10 cellular contexts compared by ENCODE assay signal in the genomic region with DNA sequence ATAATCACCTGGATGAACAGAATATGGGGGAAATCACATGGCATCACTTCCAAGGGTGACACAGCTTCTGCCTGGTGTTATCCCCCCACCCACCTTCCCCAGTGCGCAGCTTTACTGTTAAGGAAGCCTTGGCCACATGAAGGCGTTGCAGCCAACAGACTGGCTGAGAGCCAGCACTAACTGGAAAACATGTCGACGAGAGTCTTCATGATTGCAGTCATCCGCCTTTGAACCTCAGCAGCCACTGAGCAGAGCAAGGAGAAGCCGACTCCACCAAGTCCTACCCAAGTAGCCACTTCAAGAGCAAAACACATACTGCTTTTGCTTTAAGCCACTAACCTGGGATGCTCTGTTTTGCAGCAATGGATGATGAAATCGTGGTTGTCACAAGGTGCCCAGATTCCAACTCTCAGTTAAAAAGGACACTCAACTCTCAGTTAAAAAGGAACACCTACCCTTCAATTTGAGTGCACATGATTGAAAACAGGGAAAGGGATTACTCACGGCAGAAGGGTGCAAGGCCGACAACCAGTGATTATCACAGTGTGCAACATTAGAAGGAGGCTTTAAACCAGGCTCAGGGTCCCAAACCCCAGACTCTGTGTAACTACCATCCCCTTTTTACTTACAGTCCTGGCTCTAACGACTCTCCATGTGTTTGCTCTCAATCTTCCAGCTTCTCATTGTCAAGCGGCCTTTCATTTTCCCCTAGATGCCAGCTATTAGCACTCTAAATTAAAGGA.
DNase-seq lines count a peak whose midpoint lies in the region; ATAC-seq and TF ChIP-seq lines count a peak whose summit lies in the region.
"Had no signal": no experiment of that assay in that cellular context is flagged by ENCODE, and none has a peak within 500 bp of the region (broad histone marks: within the 10 kb centered on the region; RNA-seq: fewer than 3 reads in every experiment).

No MANE protein-coding gene starts in this region.

- H3K36me3 ChIP-seq in lung (ENCODE audit: control insufficient read depth in 2 of 2, insufficient read depth in 2 of 2, low read length in 2 of 2): no peaks in the 10 kb centered on the region
- H3K36me3 ChIP-seq in gastroesophageal sphincter: peaks cover 0 to 7% of the 10 kb centered on the region in 2 donors

- H3K4me1 ChIP-seq in lung (ENCODE audit: control insufficient read depth in 2 of 2, insufficient read depth in 2 of 2, low read length in 2 of 2) (peaks cover 4 to 7% of the 10 kb centered on the region in 2 donors), gastroesophageal sphincter (peaks cover 0 to 26% (median 3%) of the 10 kb centered on the region in 3 donors)

- TF ChIP-seq EP300 in gastroesophageal sphincter (IDR thresholded peaks at IDR 0.05): no peak

- H3K4me3 Mint-ChIP-seq in T-helper 17 cell: peak overlapping the region; percentile 78

- H3K27me3 ChIP-seq in lung (ENCODE audit: control insufficient read depth, insufficient read depth) (no peaks in the 10 kb centered on the region), gastroesophageal sphincter (no peaks in the 10 kb centered on the region)

- peaks cover 2% of the 10 kb centered on the region for H3K36me3 Mint-ChIP-seq in T-helper 17 cell (ENCODE audit: low read depth)

- H3K27me3 Mint-ChIP-seq in T-helper 17 cell: no peaks in the 10 kb centered on the region

- ATAC-seq in T-helper 17 cell: peak; percentile 92
- peak; percentile 39 for ATAC-seq in lung (ENCODE audit: insufficient read depth, low FRiP score)
- ATAC-seq in GM18909 (IDR thresholded peaks at IDR 0.05; ENCODE audit: poor library complexity, unreplicated experiment): no peak
- no peak for ATAC-seq in gastroesophageal sphincter
- no peak for ATAC-seq in GM18861 (IDR thresholded peaks at IDR 0.05; ENCODE audit: unreplicated experiment)

- TF ChIP-seq CTCF in lung (IDR thresholded peaks at IDR 0.05; ENCODE audit: control extremely low read depth, extremely low read depth) (no peak), gastroesophageal sphincter (IDR thresholded peaks at IDR 0.05) (no peak)

- no peak overlapping the region for H3K27ac Mint-ChIP-seq in T-helper 17 cell

- 64 to 79% methylated on average over 11 of the region's 11 CpGs for WGBS in lung, 2 donors
- 75 to 79% methylated on average over 8 to 9 of the region's 11 CpGs for WGBS in gastroesophageal sphincter (ENCODE audit: low coverage in 1 of 2), 2 donors

- peaks cover 40% of the 10 kb centered on the region for H3K4me1 Mint-ChIP-seq in T-helper 17 cell

- DNase-seq in T-helper 17 cell (peak in 2 of 3 donors; percentile 45 to 57), lung (ENCODE audit: low spot score) (peak; percentile 34), foreskin melanocyte (no peak)
- peak; percentile 76 for DNase-seq in activated T-cell treated with anti-CD3 and anti-CD28 coated beads, Interleukin-2, amount 50 U/mL, for 1 hour
- DNase-seq in stimulated activated CD8-positive, alpha-beta memory T cell treated with anti-CD3 and anti-CD28 coated beads, Interleukin-7, amount 100 ng/mL, for 48 hours (ENCODE audit: extremely low read depth in 1 of 2, low read depth in 1 of 2): peak; percentile 23 to 67
- DNase-seq: NCI-H2029 treated with DMSO at 0.1 percent for 48 hours had no signal

- H3K27ac ChIP-seq in lung (ENCODE audit: low read depth in 1 of 2, low read length in 1 of 2) (no peak overlapping the region), gastroesophageal sphincter (no peak overlapping the region)

- TF ChIP-seq POLR2A in gastroesophageal sphincter (IDR thresholded peaks at IDR 0.05): no peak

- no peak overlapping the region for H3K4me3 ChIP-seq in lung
- H3K4me3 ChIP-seq in gastroesophageal sphincter: no peak overlapping the region
- H3K4me3 ChIP-seq: skin epidermis had no signal

- no peaks in the 10 kb centered on the region for H3K9me3 ChIP-seq in T-helper 17 cell (ENCODE audit: control insufficient read depth, low read length, poor library complexity, severe bottlenecking)
- no peaks in the 10 kb centered on the region for H3K9me3 ChIP-seq in lung (ENCODE audit: control insufficient read depth in 2 of 2, insufficient read depth in 1 of 2, low read length in 1 of 2)
- no peaks in the 10 kb centered on the region for H3K9me3 ChIP-seq in gastroesophageal sphincter

Comparison
In these comparisons a context has a peak if more than half of its experiments do, and no peak if none do; other contexts are left out.
1. ATAC-seq: peak in T-helper 17 cell (single experiment) and lung (single experiment); none in GM18909 (single experiment), gastroesophageal sphincter (single experiment) and GM18861 (single experiment).